In the genomic region with DNA sequence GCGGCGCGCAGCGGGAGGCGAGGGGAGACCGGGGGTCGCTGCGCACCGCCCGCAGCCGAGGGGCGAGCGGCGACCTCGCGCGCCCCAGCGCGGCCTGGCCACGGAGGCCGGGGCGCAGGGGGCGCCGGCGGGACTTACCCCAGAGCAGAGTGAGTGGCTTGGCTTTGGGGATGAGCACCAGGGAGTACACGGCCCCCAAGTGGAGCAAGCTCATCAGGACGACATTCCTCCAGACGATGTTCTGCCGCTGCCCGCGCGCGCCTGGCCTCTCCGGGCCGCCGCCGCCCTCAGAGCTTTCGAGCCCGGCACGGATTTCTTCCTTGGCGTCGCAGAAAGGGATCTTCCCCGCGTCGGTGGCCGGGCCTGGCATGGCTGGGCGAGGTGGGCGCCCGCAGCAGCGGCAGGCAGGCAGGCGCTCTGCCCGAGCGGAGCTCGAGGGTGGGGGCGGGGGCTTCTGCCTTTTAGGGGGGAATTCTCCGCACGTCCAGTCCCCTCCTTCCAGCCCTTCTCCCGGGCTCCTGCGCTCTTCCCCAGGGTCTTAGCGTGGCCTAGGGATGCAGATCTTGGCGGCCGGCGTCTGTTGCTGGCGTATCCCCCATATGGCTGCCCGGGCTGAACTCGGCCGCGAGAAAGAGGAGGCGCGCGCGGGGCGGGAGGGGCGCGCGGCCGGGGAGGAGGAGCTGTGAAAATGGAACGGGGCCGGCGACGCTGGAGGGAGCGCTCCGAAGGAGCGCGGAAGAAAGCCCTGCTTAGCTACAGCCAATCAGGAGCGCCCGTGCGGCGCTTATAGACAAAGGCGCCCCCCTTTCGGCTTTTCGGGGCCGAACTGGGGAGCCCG, we compare ENCODE assay signal across 8 cellular contexts. TPM values are rescaled to one million over a fixed set of nuclear protein-coding genes. Genes with fewer than 3 reads are reported as not detected.
DNase-seq lines count a peak whose midpoint lies in the region; ATAC-seq and TF ChIP-seq lines count a peak whose summit lies in the region.

A gene (minus strand): TSS at position 629 of the 838 bp plus-strand sequence. CDS start 259 bp downstream, at position 370.

- no peak for TF ChIP-seq CTCF in coronary artery (IDR thresholded peaks at IDR 0.05)

- ATAC-seq in HG02798 (IDR thresholded peaks at IDR 0.05; ENCODE audit: poor library complexity, unreplicated experiment): peak; percentile 95
- peak; percentile 86 for ATAC-seq in left colon

- H3K4me3 ChIP-seq in coronary artery: peak within 1 kb of the TSS; percentile 91

- intact Hi-C loops in left colon (cut with DNase I, micrococcal nuclease): no loop called here

- DNase-seq in NCI-H146 (lab: John Stamatoyannopoulos, UW): peak; percentile 37
- DNase-seq in NCI-H146 treated with DMSO at 0.1 percent for 48 hours (lab: John Stamatoyannopoulos, UW; ENCODE audit: unreplicated experiment): no peak
- DNase-seq in NCI-H1436 treated with DMSO at 0.1 percent for 48 hours (lab: John Stamatoyannopoulos, UW): peak; percentile 69
- peak; percentile 33 for DNase-seq in activated CD4-positive, CD25-positive, alpha-beta regulatory T cell treated with anti-CD3 and anti-CD28 coated beads, Interleukin-2, amount 50 U/mL, for 72 hours
- DNase-seq in coronary artery (ENCODE audit: low spot score): no peak
- peak; percentile 61 to 72 for DNase-seq in left colon
- peak; percentile 29 to 73 for DNase-seq in stimulated activated CD4-positive, alpha-beta T cell treated with anti-CD3 and anti-CD28 coated beads, Interleukin-2, amount 100 ng/mL, for 24 hours

- H3K27ac ChIP-seq in coronary artery: peak within 1 kb of the TSS in 1 of 2 donors; percentile 67

RNA-seq across cellular contexts. Expression of the gene that starts here (rescaled TPM):
- total RNA-seq in left colon: 1 to 10 TPM in 1 of 2 donors, under 1 TPM in 1; 0.98 to 3.2 TPM

Comparison
In these comparisons a context has a peak if more than half of its experiments do, and no peak if none do; other contexts are left out.
1. DNase-seq: peak in NCI-H146 (single experiment), NCI-H1436 treated with DMSO at 0.1 percent for 48 hours (single experiment), activated CD4-positive, CD25-positive, alpha-beta regulatory T cell treated with anti-CD3 and anti-CD28 coated beads, Interleukin-2, amount 50 U/mL, for 72 hours (single experiment), left colon (2 of 2) and stimulated activated CD4-positive, alpha-beta T cell treated with anti-CD3 and anti-CD28 coated beads, Interleukin-2, amount 100 ng/mL, for 24 hours (2 of 2); none in NCI-H146 treated with DMSO at 0.1 percent for 48 hours (single experiment) and coronary artery (single experiment).